8 cellular contexts compared by ENCODE assay signal in genomic region chr18:52288403-52289004, GRCh38. TPM values are rescaled to one million over a fixed set of nuclear protein-coding genes. Genes with fewer than 3 reads are reported as not detected.
DNase-seq lines count a peak whose midpoint lies in the region; ATAC-seq and TF ChIP-seq lines count a peak whose summit lies in the region.

No MANE protein-coding gene starts in this region.

- no peak overlapping the region for H3K4me3 ChIP-seq in DOHH2 (ENCODE audit: low read length)
- H3K4me3 ChIP-seq in choroid plexus epithelial cell (ENCODE audit: low read depth, low read length) = no peak overlapping the region
- no peak overlapping the region for H3K4me3 ChIP-seq in ascending aorta

- TF ChIP-seq CTCF in DOHH2 (IDR thresholded peaks at IDR 0.05; ENCODE audit: low read depth, low read length, poor library complexity, severe bottlenecking) = peak; percentile 90
- peak; percentile 78 for TF ChIP-seq CTCF in choroid plexus epithelial cell (conservative IDR thresholded peaks at IDR 0.05; ENCODE audit: low read depth, low read length)
- TF ChIP-seq CTCF in ascending aorta (IDR thresholded peaks at IDR 0.05) = no peak

- H3K4me3 Mint-ChIP-seq in stimulated activated naive B cell treated with anti-CD40 and anti-IgM and Interleukin-4, amounts not matched to agents 10 μg/mL and 1 μg/mL and 100 μg/mL, for 72 hours = no peak overlapping the region

- H3K9me3 Mint-ChIP-seq in stimulated activated naive B cell treated with anti-CD40 and anti-IgM and Interleukin-4, amounts not matched to agents 10 μg/mL and 1 μg/mL and 100 μg/mL, for 72 hours = no peaks in the 10 kb centered on the region

- no peak overlapping the region for H3K4me2 ChIP-seq in DOHH2 (ENCODE audit: low read length)

- H3K9me2 ChIP-seq in DOHH2 (replicated peaks; ENCODE audit: control insufficient read depth, low read length) = no peaks in the 10 kb centered on the region

- no peak overlapping the region for H3K27ac ChIP-seq in DOHH2 (ENCODE audit: low read depth, low read length)
- no peak overlapping the region for H3K27ac ChIP-seq in ascending aorta

- H3K36me3 Mint-ChIP-seq in stimulated activated naive B cell treated with anti-CD40 and anti-IgM and Interleukin-4, amounts not matched to agents 10 μg/mL and 1 μg/mL and 100 μg/mL, for 72 hours = no peaks in the 10 kb centered on the region

- H3K27me3 ChIP-seq in DOHH2 (ENCODE audit: control insufficient read depth, low read length) (no peaks in the 10 kb centered on the region), ascending aorta (no peaks in the 10 kb centered on the region)

- no peaks in the 10 kb centered on the region for H3K27me3 Mint-ChIP-seq in stimulated activated naive B cell treated with anti-CD40 and anti-IgM and Interleukin-4, amounts not matched to agents 10 μg/mL and 1 μg/mL and 100 μg/mL, for 72 hours

- H3K4me1 ChIP-seq in DOHH2 (ENCODE audit: control insufficient read depth, low read length) (peaks cover 9% of the 10 kb centered on the region; the same call in 1 of the 2 replicates), ascending aorta (no peaks in the 10 kb centered on the region)

- no peaks in the 10 kb centered on the region for H3K4me1 Mint-ChIP-seq in stimulated activated naive B cell treated with anti-CD40 and anti-IgM and Interleukin-4, amounts not matched to agents 10 μg/mL and 1 μg/mL and 100 μg/mL, for 72 hours

- peak; percentile 71 for ATAC-seq in GM19455 (IDR thresholded peaks at IDR 0.05; ENCODE audit: unreplicated experiment)
- ATAC-seq in stimulated activated naive B cell treated with anti-CD40 and anti-IgM and Interleukin-4, amounts not matched to agents 10 μg/mL and 1 μg/mL and 100 μg/mL, for 72 hours (replicated peaks) = peak; percentile 58 to 61

- H4K20me1 ChIP-seq in DOHH2 (ENCODE audit: control insufficient read depth, insufficient read depth, low read depth, low read length) = no peaks in the 10 kb centered on the region

- no peaks in the 10 kb centered on the region for H3F3A ChIP-seq in DOHH2 (ENCODE audit: control insufficient read depth, insufficient read depth)

- no peaks in the 10 kb centered on the region for H3K79me2 ChIP-seq in DOHH2 (ENCODE audit: control insufficient read depth, low read length)

- H3K36me3 ChIP-seq in DOHH2 (ENCODE audit: control insufficient read depth, low read length) (no peaks in the 10 kb centered on the region), ascending aorta (no peaks in the 10 kb centered on the region)

- DNase-seq in NCI-H1417 (lab: John Stamatoyannopoulos, UW) = peak; percentile 33 to 57 (median 48)
- peak; percentile 29 for DNase-seq in choroid plexus epithelial cell (ENCODE audit: low read depth)
- DNase-seq in stimulated activated naive B cell treated with anti-CD40 and anti-IgM and Interleukin-4, amounts not matched to agents 10 μg/mL and 1 μg/mL and 100 μg/mL, for 72 hours = no peak
- no peak for DNase-seq in OCI-M2 (lab: John Stamatoyannopoulos, UW; ENCODE audit: unreplicated experiment)
- DNase-seq in globus pallidus (ENCODE audit: low spot score) = no peak
- no peak for DNase-seq in ascending aorta (ENCODE audit: low spot score in 2 of 2)

- no peaks in the 10 kb centered on the region for H3K9me3 ChIP-seq in DOHH2 (ENCODE audit: control insufficient read depth, insufficient read depth, low read length)
- H3K9me3 ChIP-seq in ascending aorta = no peaks in the 10 kb centered on the region

- intact Hi-C loops in ascending aorta (cut with DNase I) = no loop called here

- no peak overlapping the region for H3K27ac Mint-ChIP-seq in stimulated activated naive B cell treated with anti-CD40 and anti-IgM and Interleukin-4, amounts not matched to agents 10 μg/mL and 1 μg/mL and 100 μg/mL, for 72 hours

RNA-seq across cellular contexts. Expression of gene DCC, which starts 51.5 kb away (rescaled TPM):
- total RNA-seq in ascending aorta = not detected

Comparison
In these comparisons a context has a peak if more than half of its experiments do, and no peak if none do; other contexts are left out.
1. CTCF ChIP-seq: peak in DOHH2 (single experiment) and choroid plexus epithelial cell (single experiment); none in ascending aorta (0 of 3).
2. DNase-seq: peak in NCI-H1417 (3 of 3) and choroid plexus epithelial cell (single experiment); none in stimulated activated naive B cell treated with anti-CD40 and anti-IgM and Interleukin-4, amounts not matched to agents 10 μg/mL and 1 μg/mL and 100 μg/mL, for 72 hours (single experiment), OCI-M2 (single experiment), globus pallidus (single experiment) and ascending aorta (0 of 2).